Comparison of ENCODE assay signal across 19 cellular contexts in genomic region chr5:154806176-154806575, GRCh38. TPM values are rescaled to one million over a fixed set of nuclear protein-coding genes. Genes with fewer than 3 reads are reported as not detected.
DNase-seq lines count a peak whose midpoint lies in the region; ATAC-seq lines count a peak whose summit lies in the region.
"Had no signal": no experiment of that assay in that cellular context is flagged by ENCODE, and none has a peak within 500 bp of the region (broad histone marks: within the 10 kb centered on the region; RNA-seq: fewer than 3 reads in every experiment).

No MANE protein-coding gene starts in this region.

- ATAC-seq in stimulated activated naive CD8-positive, alpha-beta T cell treated with anti-CD3 and anti-CD28 coated beads, Interleukin-15, amount 100 ng/mL, for 72 hours: no peak
- ATAC-seq in stimulated activated effector memory CD8-positive, alpha-beta T cell treated with anti-CD3 and anti-CD28 coated beads, Interleukin-12 subunit alpha, Interleukin-12 subunit beta, amount 100 ng/mL, for 72 hours: no peak
- no peak for ATAC-seq in activated CD4-positive, CD25-positive, alpha-beta regulatory T cell treated with anti-CD3 and anti-CD28 coated beads, Interleukin-2, amount 50 U/mL, for 24 hours
- ATAC-seq: GM12878, HepG2 had no signal

- no peak overlapping the region for H3K4me3 Mint-ChIP-seq in stimulated activated naive CD8-positive, alpha-beta T cell treated with anti-CD3 and anti-CD28 coated beads, Interleukin-15, Interleukin-2, amounts not matched to agents 100 ng/mL and 50 ng/mL, for 24 hours
- no peak overlapping the region for H3K4me3 Mint-ChIP-seq in stimulated activated naive CD8-positive, alpha-beta T cell treated with anti-CD3 and anti-CD28 coated beads, Interleukin-15, amount 100 ng/mL, for 72 hours
- H3K4me3 Mint-ChIP-seq in stimulated activated effector memory CD8-positive, alpha-beta T cell treated with anti-CD3 and anti-CD28 coated beads, Interleukin-12 subunit alpha, Interleukin-12 subunit beta, amount 100 ng/mL, for 72 hours: no peak overlapping the region
- H3K4me3 Mint-ChIP-seq: CD8-positive, alpha-beta memory T cell; IgD-negative memory B cell had no signal

- no peaks in the 10 kb centered on the region for H3K27me3 Mint-ChIP-seq in stimulated activated naive CD8-positive, alpha-beta T cell treated with anti-CD3 and anti-CD28 coated beads, Interleukin-15, Interleukin-2, amounts not matched to agents 100 ng/mL and 50 ng/mL, for 24 hours
- no peaks in the 10 kb centered on the region for H3K27me3 Mint-ChIP-seq in stimulated activated naive CD8-positive, alpha-beta T cell treated with anti-CD3 and anti-CD28 coated beads, Interleukin-15, amount 100 ng/mL, for 72 hours
- H3K27me3 Mint-ChIP-seq: CD8-positive, alpha-beta memory T cell; IgD-negative memory B cell had no signal

- H3K9me3 Mint-ChIP-seq in stimulated activated naive CD8-positive, alpha-beta T cell treated with anti-CD3 and anti-CD28 coated beads, Interleukin-15, Interleukin-2, amounts not matched to agents 100 ng/mL and 50 ng/mL, for 24 hours: no peaks in the 10 kb centered on the region
- no peaks in the 10 kb centered on the region for H3K9me3 Mint-ChIP-seq in stimulated activated naive CD8-positive, alpha-beta T cell treated with anti-CD3 and anti-CD28 coated beads, Interleukin-15, amount 100 ng/mL, for 72 hours
- H3K9me3 Mint-ChIP-seq in stimulated activated effector memory CD8-positive, alpha-beta T cell treated with anti-CD3 and anti-CD28 coated beads, Interleukin-12 subunit alpha, Interleukin-12 subunit beta, amount 100 ng/mL, for 72 hours: no peaks in the 10 kb centered on the region
- H3K9me3 Mint-ChIP-seq: CD8-positive, alpha-beta memory T cell; IgD-negative memory B cell had no signal

- H3K27ac Mint-ChIP-seq in stimulated activated naive CD8-positive, alpha-beta T cell treated with anti-CD3 and anti-CD28 coated beads, Interleukin-15, Interleukin-2, amounts not matched to agents 100 ng/mL and 50 ng/mL, for 24 hours: peak overlapping the region; percentile 4
- no peak overlapping the region for H3K27ac Mint-ChIP-seq in stimulated activated naive CD8-positive, alpha-beta T cell treated with anti-CD3 and anti-CD28 coated beads, Interleukin-15, amount 100 ng/mL, for 72 hours
- peak overlapping the region; percentile 2 for H3K27ac Mint-ChIP-seq in stimulated activated effector memory CD8-positive, alpha-beta T cell treated with anti-CD3 and anti-CD28 coated beads, Interleukin-12 subunit alpha, Interleukin-12 subunit beta, amount 100 ng/mL, for 72 hours

- H3K4me1 Mint-ChIP-seq in stimulated activated naive CD8-positive, alpha-beta T cell treated with anti-CD3 and anti-CD28 coated beads, Interleukin-15, Interleukin-2, amounts not matched to agents 100 ng/mL and 50 ng/mL, for 24 hours (ENCODE audit: low read depth): peaks cover 3% of the 10 kb centered on the region
- peaks cover 3% of the 10 kb centered on the region for H3K4me1 Mint-ChIP-seq in stimulated activated naive CD8-positive, alpha-beta T cell treated with anti-CD3 and anti-CD28 coated beads, Interleukin-15, amount 100 ng/mL, for 72 hours
- no peaks in the 10 kb centered on the region for H3K4me1 Mint-ChIP-seq in stimulated activated effector memory CD8-positive, alpha-beta T cell treated with anti-CD3 and anti-CD28 coated beads, Interleukin-12 subunit alpha, Interleukin-12 subunit beta, amount 100 ng/mL, for 72 hours

- H3K36me3 Mint-ChIP-seq in stimulated activated naive CD8-positive, alpha-beta T cell treated with anti-CD3 and anti-CD28 coated beads, Interleukin-15, Interleukin-2, amounts not matched to agents 100 ng/mL and 50 ng/mL, for 24 hours (ENCODE audit: low read depth): peaks cover 84% of the 10 kb centered on the region
- H3K36me3 Mint-ChIP-seq in stimulated activated effector memory CD8-positive, alpha-beta T cell treated with anti-CD3 and anti-CD28 coated beads, Interleukin-12 subunit alpha, Interleukin-12 subunit beta, amount 100 ng/mL, for 72 hours: peaks cover 99% of the 10 kb centered on the region

- DNase-seq in stimulated activated naive CD8-positive, alpha-beta T cell treated with anti-CD3 and anti-CD28 coated beads, Interleukin-15, amount 100 ng/mL, for 72 hours: no peak
- DNase-seq in cerebellum (ENCODE audit: low spot score) (peak; percentile 19), HUDEP-2 (lab: John Stamatoyannopoulos, UW; ENCODE audit: unreplicated experiment in 76 of 76) (no peak), medulla oblongata (ENCODE audit: extremely low spot score) (no peak)
- no peak for DNase-seq in stimulated activated effector memory CD8-positive, alpha-beta T cell treated with anti-CD3 and anti-CD28 coated beads, Interleukin-12 subunit alpha, Interleukin-12 subunit beta, amount 100 ng/mL, for 72 hours (ENCODE audit: low spot score in 2 of 2)
- DNase-seq: AML-193; CD8-positive, alpha-beta memory T cell; COR-L47; DMS 273 treated with DMSO at 0.1 percent for 48 hours; DMS53; DND-41; EL; HCEC 1CT; KBM-7 had no signal

RNA-seq across cellular contexts. Expression of gene FAXDC2, which starts 44.2 kb away (rescaled TPM):
- total RNA-seq in cerebellum: 9.4 TPM

RNA-seq across cellular contexts. Expression of gene LARP1, which starts 51.0 kb away (rescaled TPM):
- 44.0 TPM for total RNA-seq in cerebellum

RNA-seq across cellular contexts. Expression of gene CNOT8, which starts 52.3 kb away (rescaled TPM):
- total RNA-seq in cerebellum: 60.9 TPM

Comparison
In these comparisons a context has a peak if more than half of its experiments do, and no peak if none do; other contexts are left out.
1. H3K27ac Mint-ChIP-seq: peak in stimulated activated naive CD8-positive, alpha-beta T cell treated with anti-CD3 and anti-CD28 coated beads, Interleukin-15, Interleukin-2, amounts not matched to agents 100 ng/mL and 50 ng/mL, for 24 hours (single experiment) and stimulated activated effector memory CD8-positive, alpha-beta T cell treated with anti-CD3 and anti-CD28 coated beads, Interleukin-12 subunit alpha, Interleukin-12 subunit beta, amount 100 ng/mL, for 72 hours (single experiment); none in stimulated activated naive CD8-positive, alpha-beta T cell treated with anti-CD3 and anti-CD28 coated beads, Interleukin-15, amount 100 ng/mL, for 72 hours (0 of 2).